In the genomic region with DNA sequence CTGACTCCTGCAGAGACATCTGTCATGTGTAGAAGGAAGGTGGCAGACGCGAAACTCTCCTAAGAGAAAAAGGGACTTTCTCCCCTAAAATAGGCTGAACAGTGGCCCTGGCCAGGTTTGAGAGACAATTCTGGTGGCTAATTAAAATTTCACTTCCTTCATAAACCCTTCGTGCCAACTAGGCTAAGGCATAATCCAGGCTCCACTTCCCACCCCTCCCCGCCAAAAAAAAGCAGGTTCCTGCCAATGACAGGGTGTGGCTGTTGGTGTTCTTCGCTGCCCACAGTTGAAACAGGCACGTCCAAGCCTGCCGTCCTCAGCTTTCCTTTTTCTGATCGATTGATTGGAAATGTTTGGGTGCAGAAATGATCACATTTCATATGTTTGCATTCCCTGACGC, we compare ENCODE assay signal across 21 cellular contexts.
DNase-seq lines count a peak whose midpoint lies in the region; ATAC-seq and TF ChIP-seq lines count a peak whose summit lies in the region.
"Had no signal": no experiment of that assay in that cellular context is flagged by ENCODE, and none has a peak within 500 bp of the region (broad histone marks: within the 10 kb centered on the region; RNA-seq: fewer than 3 reads in every experiment).

No MANE protein-coding gene starts in this region.

- intact Hi-C loops in ascending aorta (cut with DNase I): no loop called here
- intact Hi-C loops in gastrocnemius medialis (cut with DNase I; ENCODE audit: low total_unique reads): no loop called here
- intact Hi-C loops in uterus (cut with DNase I; ENCODE audit: low total_unique reads): no loop called here

- in situ Hi-C loops in G401 (cut with HindIII; ENCODE audit: low sequenced_read_pairs): loop anchor here (5.0 kb wide), 1 partner anchor 34 kb away; no protein-coding TSS in a partner anchor
- in situ Hi-C loops in gastrocnemius medialis (cut with MboI; ENCODE audit: low sequenced_read_pairs in 4 of 4): no loop called here

- DNase-seq in G401 (ENCODE audit: low spot score): peak; percentile 66
- DNase-seq in ascending aorta (ENCODE audit: low spot score in 2 of 2): no peak
- DNase-seq in gastrocnemius medialis: no peak
- no peak for DNase-seq in uterus
- no peak for DNase-seq in DMS 273 treated with DMSO at 0.1 percent for 48 hours (lab: John Stamatoyannopoulos, UW)
- DNase-seq: BE2C; CD4-positive, alpha-beta T cell; COR-L47; DMS79 treated with DMSO at 0.1 percent for 48 hours; IMR-90; MV-4-11; NCI-H1105 treated with DMSO at 0.1 percent for 48 hours; NCI-H1694; NCI-H2081; NCI-H2171; NCI-H526 treated with DMSO at 0.1 percent for 48 hours had no signal

- H3K9me3 ChIP-seq in ascending aorta (no peaks in the 10 kb centered on the region), gastrocnemius medialis (no peaks in the 10 kb centered on the region), uterus (no peaks in the 10 kb centered on the region)
- H3K9me3 ChIP-seq: BE2C, HAP-1 had no signal

- H3K4me1 ChIP-seq in ascending aorta (peaks cover 2 to 4% of the 10 kb centered on the region in 2 donors), gastrocnemius medialis (peaks cover 23 to 28% of the 10 kb centered on the region in 2 donors), uterus (no peaks in the 10 kb centered on the region)
- H3K4me1 ChIP-seq: HAP-1 had no signal

- peaks cover 30 to 61% of the 10 kb centered on the region in 2 donors for H3K36me3 ChIP-seq in ascending aorta
- H3K36me3 ChIP-seq in gastrocnemius medialis: peaks cover 0 to 16% of the 10 kb centered on the region in 2 donors
- H3K36me3 ChIP-seq in uterus: no peaks in the 10 kb centered on the region
- H3K36me3 ChIP-seq: BE2C, HAP-1 had no signal

- TF ChIP-seq CTCF in ascending aorta (IDR thresholded peaks at IDR 0.05) (no peak), gastrocnemius medialis (IDR thresholded peaks at IDR 0.05 in 4 of 5, conservative IDR thresholded peaks at IDR 0.05 in 1 of 5) (no peak), uterus (IDR thresholded peaks at IDR 0.05) (no peak)

- ATAC-seq in esophagus mucosa: peak; percentile 61
- ATAC-seq in gastrocnemius medialis: peak; percentile 35 to 46
- ATAC-seq in HG02623 (IDR thresholded peaks at IDR 0.05; ENCODE audit: unreplicated experiment): no peak
- ATAC-seq: GM12878, Right ventricle myocardium inferior had no signal

- TF ChIP-seq POLR2A in gastrocnemius medialis (IDR thresholded peaks at IDR 0.05) (no peak), uterus (IDR thresholded peaks at IDR 0.05) (no peak)

- H3K27ac ChIP-seq in ascending aorta (peak overlapping the region; percentile 0 to 28), gastrocnemius medialis (peak overlapping the region in 3 of 4 donors; percentile 37 to 56 (median 51)), uterus (no peak overlapping the region)

- H3K4me3 ChIP-seq in ascending aorta: no peak overlapping the region
- H3K4me3 ChIP-seq in gastrocnemius medialis: no peak overlapping the region
- no peak overlapping the region for H3K4me3 ChIP-seq in uterus
- H3K4me3 ChIP-seq: GM12878, HAP-1 had no signal

- H3K27me3 ChIP-seq in ascending aorta (no peaks in the 10 kb centered on the region), gastrocnemius medialis (no peaks in the 10 kb centered on the region), uterus (no peaks in the 10 kb centered on the region)
- H3K27me3 ChIP-seq: BE2C had no signal

Comparison
In these comparisons a context has a peak if more than half of its experiments do, and no peak if none do; other contexts are left out.
1. H3K27ac ChIP-seq: peak in ascending aorta (2 of 2) and gastrocnemius medialis (3 of 4); none in uterus (0 of 2).